Comparison of ENCODE assay signal across 8 cellular contexts in the genomic region with DNA sequence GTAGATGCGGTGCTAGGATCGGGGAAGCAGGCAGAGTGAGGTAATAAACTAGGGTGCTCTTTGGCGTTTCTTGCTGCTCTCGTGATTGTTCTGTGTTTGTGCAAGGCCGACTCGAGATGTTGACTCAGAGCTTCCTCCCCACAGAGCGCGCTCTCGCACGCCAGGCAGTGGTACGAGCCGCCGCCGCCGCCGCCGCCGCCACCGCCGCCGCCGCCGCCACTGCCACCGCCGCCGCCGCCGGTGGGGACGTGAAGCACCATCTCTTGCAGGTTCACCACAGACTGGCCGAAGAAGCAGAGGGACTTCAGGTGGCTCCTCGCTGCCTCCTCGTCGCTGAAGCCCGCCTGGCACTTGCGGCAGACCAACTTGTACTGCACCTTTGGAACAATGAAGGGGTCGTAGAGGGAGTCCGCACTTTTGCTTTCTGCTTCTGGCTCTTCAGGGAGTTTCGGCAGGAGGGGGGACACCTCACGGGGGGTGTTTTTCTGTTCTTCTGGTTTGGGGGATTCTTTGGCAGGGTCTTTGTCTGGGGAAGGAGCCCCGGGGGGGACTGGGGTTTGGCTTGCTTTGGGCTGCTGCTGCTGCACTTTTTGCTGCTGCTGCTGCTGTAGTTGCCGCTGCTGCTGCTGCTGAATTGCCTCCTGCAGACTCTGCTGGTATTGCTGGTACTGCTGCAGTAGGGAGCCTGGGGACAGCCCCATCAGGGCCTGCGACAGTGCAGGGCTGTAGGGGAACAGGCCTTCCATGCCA.
A peak's percentile ranks its signal among the peaks of the same experiment; 100 is the strongest.
DNase-seq lines count a peak whose midpoint lies in the region; ATAC-seq lines count a peak whose summit lies in the region.

No MANE protein-coding gene starts in this region.

- peaks cover 0 to 3% (median 0%) of the 10 kb centered on the region in 6 donors for H3K9me3 Mint-ChIP-seq in immature natural killer cell

- peaks cover 2 to 12% (median 11%) of the 10 kb centered on the region in 3 donors for H3K27me3 Mint-ChIP-seq in immature natural killer cell (ENCODE audit: low read depth in 3 of 3)

- peaks cover 0 to 3% (median 0%) of the 10 kb centered on the region in 3 donors for H3K36me3 Mint-ChIP-seq in immature natural killer cell

- H3K4me1 Mint-ChIP-seq in immature natural killer cell, result peaks cover 17 to 20% of the 10 kb centered on the region in 2 donors

- H3K27ac Mint-ChIP-seq in immature natural killer cell, result peak overlapping the region in 4 of 6 donors; percentile 50 to 82 (median 64)

- peak; percentile 89 for ATAC-seq in GM19372 (IDR thresholded peaks at IDR 0.05; ENCODE audit: low read depth, unreplicated experiment)
- peak; percentile 68 for ATAC-seq in HG03469 (IDR thresholded peaks at IDR 0.05; ENCODE audit: unreplicated experiment)

- peak overlapping the region; percentile 81 to 87 (median 84) for H3K4me3 Mint-ChIP-seq in immature natural killer cell

- DNase-seq in AG08396 (ENCODE audit: low spot score) (peak; percentile 96), T-helper 9 cell (peak; percentile 28), brain pericyte (ENCODE audit: low read depth, low spot score) (peak; percentile 65), immature natural killer cell (peak; percentile 37 to 48 (median 40)), SHP77 (lab: John Stamatoyannopoulos, UW) (no peak)
- peak; percentile 39 to 45 (median 45) for DNase-seq in stimulated activated CD4-positive, alpha-beta T cell treated with anti-CD3 and anti-CD28 coated beads, Interleukin-12 subunit alpha, Interleukin-12 subunit beta, amount 100 ng/mL, for 48 hours (ENCODE audit: low read depth in 2 of 3, low spot score in 1 of 3)

Comparison
In these comparisons a context has a peak if more than half of its experiments do, and no peak if none do; other contexts are left out.
1. DNase-seq: peak in AG08396 (single experiment), T-helper 9 cell (single experiment), brain pericyte (single experiment), immature natural killer cell (3 of 3) and stimulated activated CD4-positive, alpha-beta T cell treated with anti-CD3 and anti-CD28 coated beads, Interleukin-12 subunit alpha, Interleukin-12 subunit beta, amount 100 ng/mL, for 48 hours (3 of 3); none in SHP77 (0 of 2).